Comparison of ENCODE assay signal across 1 cellular context in genomic region chr13:28637714-28638355, GRCh38.
TF ChIP-seq lines count a peak whose summit lies in the region.

No MANE protein-coding gene starts in this region.

TF ChIP-seq in endothelial cell of umbilical vein, 7 proteins besides CTCF, POLR2A, EP300 and RAD21:
- TF ChIP-seq JUN (IDR thresholded peaks at IDR 0.05; ENCODE audit: borderline replicate concordance, insufficient read depth, insufficient read length, low read depth), result no peak
- TF ChIP-seq POLR2AphosphoS5 (IDR thresholded peaks at IDR 0.05; ENCODE audit: insufficient read depth, low read depth, low read length), result no peak
- TF ChIP-seq FOS (IDR thresholded peaks at IDR 0.05; ENCODE audit: borderline replicate concordance, insufficient read depth, low read length), result no peak
- TF ChIP-seq GATA2 (IDR thresholded peaks at IDR 0.05; ENCODE audit: insufficient read depth, insufficient read length, low read depth, low read length), result no peak
- TF ChIP-seq MYC (IDR thresholded peaks at IDR 0.05; ENCODE audit: low read depth, low read length), result no peak
- TF ChIP-seq EZH2 (IDR thresholded peaks at IDR 0.05; ENCODE audit: borderline replicate concordance, low read depth, low read length, severe bottlenecking), result no peak
- no peak for TF ChIP-seq MAX (IDR thresholded peaks at IDR 0.05; ENCODE audit: insufficient read depth, insufficient read length)
